In the genomic region with DNA sequence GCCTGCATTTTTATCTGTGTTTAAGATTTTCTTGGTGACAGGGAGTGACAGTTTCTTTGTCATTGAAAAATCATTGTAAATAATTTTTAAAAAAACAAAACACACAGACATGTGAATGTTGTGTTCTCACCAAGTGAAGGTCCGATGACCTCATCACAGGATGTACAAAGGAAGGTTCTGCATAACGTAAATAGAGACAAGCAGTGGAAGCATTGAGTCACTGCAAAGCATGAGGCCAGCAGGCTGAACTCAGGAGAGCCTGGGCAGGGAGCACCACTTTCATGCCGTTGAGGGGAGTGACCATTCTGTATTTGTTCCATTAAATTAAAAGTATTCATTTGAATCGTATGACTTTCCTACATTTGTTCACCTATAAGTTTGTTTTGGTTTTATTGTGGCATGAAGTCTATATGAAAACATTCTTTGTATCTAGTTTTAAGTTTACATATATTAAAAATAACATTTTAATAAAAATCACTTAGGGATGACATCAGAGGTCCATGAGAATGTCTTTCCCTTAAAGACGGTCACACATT, we compare ENCODE assay signal across 11 cellular contexts.
A peak's percentile ranks its signal among the peaks of the same experiment; 100 is the strongest.
DNase-seq lines count a peak whose midpoint lies in the region; TF ChIP-seq lines count a peak whose summit lies in the region.
"Had no signal": no experiment of that assay in that cellular context is flagged by ENCODE, and none has a peak within 500 bp of the region (broad histone marks: within the 10 kb centered on the region; RNA-seq: fewer than 3 reads in every experiment).

No MANE protein-coding gene starts in this region.

- no peaks in the 10 kb centered on the region for H3K36me3 ChIP-seq in kidney epithelial cell (ENCODE audit: control insufficient read depth, insufficient read depth, low read length)
- H3K36me3 ChIP-seq: upper lobe of left lung had no signal

- intact Hi-C loops in dorsolateral prefrontal cortex (cut with DNase I): no loop called here

- in situ Hi-C loops in astrocyte of the spinal cord (cut with HindIII; ENCODE audit: low sequenced_read_pairs) (no loop called here), GM13977 (cut with MboI; ENCODE audit: low pct_unique_long_range_greater_than_20kb, low sequenced_read_pairs, unreplicated experiment) (no loop called here)

- H3K27ac ChIP-seq in dorsolateral prefrontal cortex: no peak overlapping the region
- H3K27ac ChIP-seq: upper lobe of left lung had no signal

- TF ChIP-seq CTCF in AG09309 (IDR thresholded peaks at IDR 0.05; ENCODE audit: control insufficient read depth, insufficient read depth, low read depth, low read length, missing control alignments): no peak
- TF ChIP-seq CTCF in astrocyte of the spinal cord (IDR thresholded peaks at IDR 0.05; ENCODE audit: low read depth, low read length): no peak
- TF ChIP-seq CTCF in kidney epithelial cell (IDR thresholded peaks at IDR 0.05; ENCODE audit: insufficient read depth, low read length, poor library complexity, severe bottlenecking): no peak
- no peak for TF ChIP-seq CTCF in dorsolateral prefrontal cortex (IDR thresholded peaks at IDR 0.05 in 54 of 56, conservative IDR thresholded peaks at IDR 0.05 in 2 of 56; ENCODE audit: low read depth in 1 of 56, partially characterized antibody in 56 of 56)
- TF ChIP-seq CTCF in GM13977 (IDR thresholded peaks at IDR 0.05; ENCODE audit: extremely low read depth, insufficient read depth, missing control alignments): no peak

- DNase-seq in AG09309 (ENCODE audit: low read depth): peak; percentile 45
- peak; percentile 58 for DNase-seq in HS-5 (ENCODE audit: low read depth)
- DNase-seq in astrocyte of the spinal cord (ENCODE audit: low read depth, low spot score): peak; percentile 95
- DNase-seq in kidney epithelial cell (ENCODE audit: low read depth): peak; percentile 84
- no peak for DNase-seq in GOT3 (lab: John Stamatoyannopoulos, UW)
- DNase-seq in dorsolateral prefrontal cortex: no peak
- DNase-seq in GM13977 (ENCODE audit: low spot score): no peak
- DNase-seq in NOMO-1 (lab: John Stamatoyannopoulos, UW; ENCODE audit: unreplicated experiment in 2 of 2): no peak
- DNase-seq: DND-41, NCI-H2081, upper lobe of left lung had no signal

- H3K4me3 ChIP-seq in AG09309 (ENCODE audit: control insufficient read depth, low read depth, low read length): no peak overlapping the region
- no peak overlapping the region for H3K4me3 ChIP-seq in astrocyte of the spinal cord (ENCODE audit: low read depth, low read length)
- H3K4me3 ChIP-seq in kidney epithelial cell (ENCODE audit: low read depth, low read length): no peak overlapping the region
- no peak overlapping the region for H3K4me3 ChIP-seq in dorsolateral prefrontal cortex
- H3K4me3 ChIP-seq: upper lobe of left lung had no signal

- H3K27me3 ChIP-seq in kidney epithelial cell (ENCODE audit: control insufficient read depth, insufficient read depth, low read length) (no peaks in the 10 kb centered on the region), dorsolateral prefrontal cortex (no peaks in the 10 kb centered on the region)
- H3K27me3 ChIP-seq: upper lobe of left lung had no signal

Comparison
In these comparisons a context has a peak if more than half of its experiments do, and no peak if none do; other contexts are left out.
1. DNase-seq: peak in AG09309 (single experiment), HS-5 (single experiment), astrocyte of the spinal cord (single experiment) and kidney epithelial cell (single experiment); none in GOT3 (single experiment), dorsolateral prefrontal cortex (0 of 10), GM13977 (single experiment) and NOMO-1 (0 of 2).